Comparison of ENCODE assay signal across 8 cellular contexts in the genomic region with DNA sequence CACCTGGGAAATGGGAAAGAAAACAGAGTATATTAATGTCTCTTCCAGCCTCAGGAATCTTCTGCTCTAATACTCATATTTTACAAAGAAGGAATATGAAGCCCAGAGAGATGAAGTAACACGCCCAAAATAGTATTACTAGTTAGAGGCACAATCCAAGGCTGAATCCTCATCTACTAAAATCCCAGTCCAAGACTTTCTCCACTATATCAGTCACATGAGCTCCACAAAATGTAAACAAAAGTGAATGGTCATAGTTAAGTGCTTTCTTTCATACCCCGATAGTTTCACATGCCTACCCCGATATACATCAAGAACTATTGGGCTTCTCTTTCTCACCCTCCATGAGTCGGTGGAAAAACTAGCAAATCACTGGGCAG. TPM values are rescaled to one million over a fixed set of nuclear protein-coding genes. Genes with fewer than 3 reads are reported as not detected.
DNase-seq lines count a peak whose midpoint lies in the region; ATAC-seq lines count a peak whose summit lies in the region.

No MANE protein-coding gene starts in this region.

- H3K4me1 Mint-ChIP-seq in activated CD4-positive, alpha-beta T cell treated with anti-CD3 and anti-CD28 coated beads, Interleukin-2, amount 10 ng/mL, durations not matched to agents 7 days and 5 days: peaks cover 19% of the 10 kb centered on the region
- H3K4me1 Mint-ChIP-seq in activated T-helper 2 cell treated with anti-CD3 and anti-CD28 coated beads, Interferon-gamma antibody, Interleukin-2, Interleukin-4, amounts not matched to agents 10 μg/mL and 5 μg/mL and 100 μg/mL, durations not matched to agents 14 hours and 24 hours and 36 hours (ENCODE audit: low read depth): peaks cover 18% of the 10 kb centered on the region
- peaks cover 21% of the 10 kb centered on the region for H3K4me1 Mint-ChIP-seq in stimulated activated memory B cell treated with anti-CD40 and anti-IgM and Interleukin-4, amounts not matched to agents 10 μg/mL and 1 μg/mL and 100 μg/mL, for 72 hours

- peaks cover 15% of the 10 kb centered on the region for H3K36me3 Mint-ChIP-seq in activated CD4-positive, alpha-beta T cell treated with anti-CD3 and anti-CD28 coated beads, Interleukin-2, amount 10 ng/mL, durations not matched to agents 7 days and 5 days (ENCODE audit: low read depth)
- H3K36me3 Mint-ChIP-seq in activated T-helper 2 cell treated with anti-CD3 and anti-CD28 coated beads, Interferon-gamma antibody, Interleukin-2, Interleukin-4, amounts not matched to agents 10 μg/mL and 5 μg/mL and 100 μg/mL, durations not matched to agents 14 hours and 24 hours and 36 hours (ENCODE audit: low read depth): peaks cover 24% of the 10 kb centered on the region
- H3K36me3 Mint-ChIP-seq in stimulated activated memory B cell treated with anti-CD40 and anti-IgM and Interleukin-4, amounts not matched to agents 10 μg/mL and 1 μg/mL and 100 μg/mL, for 72 hours: peaks cover 11% of the 10 kb centered on the region

- POLR2A ChIA-PET in activated CD4-positive, alpha-beta T cell treated with anti-CD3 and anti-CD28 coated beads, Interleukin-2, amount 10 ng/mL, durations not matched to agents 7 days and 5 days (lab: Charles Lee): no interaction called here

- CTCF ChIA-PET in activated CD4-positive, alpha-beta T cell treated with anti-CD3 and anti-CD28 coated beads, Interleukin-2, amount 10 ng/mL, durations not matched to agents 7 days and 5 days (lab: Charles Lee): no interaction called here

- no peak for ATAC-seq in stimulated activated memory B cell treated with anti-CD40 and anti-IgM and Interleukin-4, amounts not matched to agents 10 μg/mL and 1 μg/mL and 100 μg/mL, for 72 hours
- no peak for ATAC-seq in activated CD4-positive, CD25-positive, alpha-beta regulatory T cell treated with anti-CD3 and anti-CD28 coated beads, Interleukin-2, amount 50 U/mL, for 24 hours

- peak overlapping the region; percentile 83 for H3K4me3 Mint-ChIP-seq in activated CD4-positive, alpha-beta T cell treated with anti-CD3 and anti-CD28 coated beads, Interleukin-2, amount 10 ng/mL, durations not matched to agents 7 days and 5 days
- H3K4me3 Mint-ChIP-seq in activated T-helper 2 cell treated with anti-CD3 and anti-CD28 coated beads, Interferon-gamma antibody, Interleukin-2, Interleukin-4, amounts not matched to agents 10 μg/mL and 5 μg/mL and 100 μg/mL, durations not matched to agents 14 hours and 24 hours and 36 hours (ENCODE audit: low read depth): peak overlapping the region; percentile 94
- H3K4me3 Mint-ChIP-seq in stimulated activated memory B cell treated with anti-CD40 and anti-IgM and Interleukin-4, amounts not matched to agents 10 μg/mL and 1 μg/mL and 100 μg/mL, for 72 hours: peak overlapping the region; percentile 93

- peak overlapping the region; percentile 89 for H3K27ac Mint-ChIP-seq in activated CD4-positive, alpha-beta T cell treated with anti-CD3 and anti-CD28 coated beads, Interleukin-2, amount 10 ng/mL, durations not matched to agents 7 days and 5 days
- peak overlapping the region; percentile 94 for H3K27ac Mint-ChIP-seq in activated T-helper 2 cell treated with anti-CD3 and anti-CD28 coated beads, Interferon-gamma antibody, Interleukin-2, Interleukin-4, amounts not matched to agents 10 μg/mL and 5 μg/mL and 100 μg/mL, durations not matched to agents 14 hours and 24 hours and 36 hours
- H3K27ac Mint-ChIP-seq in stimulated activated memory B cell treated with anti-CD40 and anti-IgM and Interleukin-4, amounts not matched to agents 10 μg/mL and 1 μg/mL and 100 μg/mL, for 72 hours: peak overlapping the region; percentile 96

- H3K4me3 ChIP-seq in iPS-11a (ENCODE audit: low read depth, low read length): peak overlapping the region; percentile 96

- no peak for DNase-seq in activated CD4-positive, alpha-beta T cell treated with anti-CD3 and anti-CD28 coated beads, Interleukin-2, amount 10 ng/mL, durations not matched to agents 7 days and 5 days
- no peak for DNase-seq in activated CD4-positive, alpha-beta T cell treated with anti-CD3 and anti-CD28 coated beads for 1 hour
- DNase-seq in activated T-helper 2 cell treated with anti-CD3 and anti-CD28 coated beads, Interferon-gamma antibody, Interleukin-2, Interleukin-4, amounts not matched to agents 10 μg/mL and 5 μg/mL and 100 μg/mL, durations not matched to agents 14 hours and 24 hours and 36 hours (ENCODE audit: low spot score): no peak
- DNase-seq in HK-2 (ENCODE audit: unreplicated experiment) (no peak), DMS153 treated with DMSO at 0.1 percent for 48 hours (lab: John Stamatoyannopoulos, UW; ENCODE audit: unreplicated experiment) (no peak)

- intact Hi-C loops in activated T-helper 2 cell treated with anti-CD3 and anti-CD28 coated beads, Interferon-gamma antibody, Interleukin-2, Interleukin-4, amounts not matched to agents 10 μg/mL and 5 μg/mL and 100 μg/mL, durations not matched to agents 14 hours and 24 hours and 36 hours (cut with micrococcal nuclease): loop anchor here (2.0 kb wide), 2 partner anchors 64 to 138 kb away; partner anchors contain the start of genes BRIP1 and MED13

- peaks cover 3% of the 10 kb centered on the region for H3K27me3 Mint-ChIP-seq in activated CD4-positive, alpha-beta T cell treated with anti-CD3 and anti-CD28 coated beads, Interleukin-2, amount 10 ng/mL, durations not matched to agents 7 days and 5 days
- no peaks in the 10 kb centered on the region for H3K27me3 Mint-ChIP-seq in activated T-helper 2 cell treated with anti-CD3 and anti-CD28 coated beads, Interferon-gamma antibody, Interleukin-2, Interleukin-4, amounts not matched to agents 10 μg/mL and 5 μg/mL and 100 μg/mL, durations not matched to agents 14 hours and 24 hours and 36 hours (ENCODE audit: low read depth)
- no peaks in the 10 kb centered on the region for H3K27me3 Mint-ChIP-seq in stimulated activated memory B cell treated with anti-CD40 and anti-IgM and Interleukin-4, amounts not matched to agents 10 μg/mL and 1 μg/mL and 100 μg/mL, for 72 hours

- no peaks in the 10 kb centered on the region for H3K9me3 Mint-ChIP-seq in activated CD4-positive, alpha-beta T cell treated with anti-CD3 and anti-CD28 coated beads, Interleukin-2, amount 10 ng/mL, durations not matched to agents 7 days and 5 days
- H3K9me3 Mint-ChIP-seq in activated T-helper 2 cell treated with anti-CD3 and anti-CD28 coated beads, Interferon-gamma antibody, Interleukin-2, Interleukin-4, amounts not matched to agents 10 μg/mL and 5 μg/mL and 100 μg/mL, durations not matched to agents 14 hours and 24 hours and 36 hours: no peaks in the 10 kb centered on the region
- no peaks in the 10 kb centered on the region for H3K9me3 Mint-ChIP-seq in stimulated activated memory B cell treated with anti-CD40 and anti-IgM and Interleukin-4, amounts not matched to agents 10 μg/mL and 1 μg/mL and 100 μg/mL, for 72 hours

RNA-seq across cellular contexts. Expression of gene INTS2, which starts 1.0 kb away (rescaled TPM):
- 10 to 100 TPM; 22.7 to 24.1 TPM for total RNA-seq in activated CD4-positive, alpha-beta T cell treated with anti-CD3 and anti-CD28 coated beads, Interleukin-2, amount 10 ng/mL, durations not matched to agents 7 days and 5 days
- total RNA-seq in activated T-helper 2 cell treated with anti-CD3 and anti-CD28 coated beads, Interferon-gamma antibody, Interleukin-2, Interleukin-4, amounts not matched to agents 10 μg/mL and 5 μg/mL and 100 μg/mL, durations not matched to agents 14 hours and 24 hours and 36 hours: 28.4 and 29.2 TPM in 2 replicates
